ENCODE assay signal across 8 cellular contexts in the genomic region with DNA sequence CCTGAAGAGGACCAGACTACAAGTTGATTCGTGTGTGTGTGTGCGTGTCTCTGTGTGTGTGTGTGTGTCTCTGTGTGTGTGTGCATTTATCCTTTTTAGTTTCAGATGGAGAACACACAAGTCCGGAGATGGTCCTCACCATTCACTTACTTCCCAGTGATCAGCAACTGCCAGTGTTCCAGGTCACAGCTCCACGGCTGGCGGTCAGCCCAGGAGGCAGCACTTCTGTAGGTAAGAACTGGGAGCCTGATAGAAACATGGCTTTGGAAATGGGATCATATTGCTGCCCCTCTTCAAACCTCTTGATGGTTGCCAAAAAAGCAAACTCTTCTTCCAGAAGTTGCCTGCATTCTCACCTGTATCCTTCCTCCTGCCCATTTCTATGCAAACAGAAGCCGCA.
"Had no signal": no experiment of that assay in that cellular context is flagged by ENCODE, and none has a peak within 500 bp of the region (broad histone marks: within the 10 kb centered on the region; RNA-seq: fewer than 3 reads in every experiment).

No MANE protein-coding gene starts in this region.

- ATAC-seq: HCT116, HepG2 had no signal

- H3K4me3 ChIP-seq: GM23248, HAP-1 had no signal

- H3K36me3 ChIP-seq: HAP-1 had no signal

- H2AFZ ChIP-seq: GM23248 had no signal

- H3K4me1 ChIP-seq: HAP-1 had no signal

- H3K9ac ChIP-seq: GM23248 had no signal

- DNase-seq: GM23248, GOT3, H7, HFFc6 had no signal

- H3K9me3 ChIP-seq: HAP-1 had no signal

- H3K27ac ChIP-seq: GM23248, HL-60 had no signal
